In the genomic region with DNA sequence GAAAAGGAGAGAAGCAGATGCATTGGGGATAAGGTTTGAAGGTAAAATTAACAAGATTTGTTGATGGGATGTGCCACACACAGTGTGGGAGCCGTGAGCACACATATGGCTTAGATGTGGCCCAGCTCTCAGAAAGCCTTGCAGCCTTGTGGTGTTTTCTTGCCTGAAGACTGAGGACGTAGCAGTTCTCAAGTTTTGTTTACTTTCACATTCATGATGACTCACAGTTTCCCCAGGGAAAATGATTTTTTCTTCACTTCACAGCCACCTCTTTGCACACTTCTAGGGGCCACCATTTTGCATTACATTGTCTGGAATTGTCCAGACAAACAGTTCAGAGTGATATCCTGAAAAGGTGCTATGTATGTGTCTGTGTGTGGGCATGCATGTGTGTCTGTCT, we compare ENCODE assay signal across 7 cellular contexts.
A peak's percentile ranks its signal among the peaks of the same experiment; 100 is the strongest.
DNase-seq lines count a peak whose midpoint lies in the region; ATAC-seq and TF ChIP-seq lines count a peak whose summit lies in the region.

No MANE protein-coding gene starts in this region.

- peaks cover 0 to 3% (median under 1%) of the 10 kb centered on the region in 8 donors for H3K9me3 ChIP-seq in spleen

- no peak overlapping the region for H3K4me3 ChIP-seq in spleen

- intact Hi-C loops in spleen (cut with DNase I; ENCODE audit: low total_unique reads): no loop called here

- no peak overlapping the region for H3K27ac ChIP-seq in spleen

- TF ChIP-seq POLR2A in spleen (IDR thresholded peaks at IDR 0.05): no peak

- WGBS in spleen, 5 donors: 33 to 46% (median 42%) methylated on average over 2 of the region's 2 CpGs

- DNase-seq in OCI-M1 (lab: John Stamatoyannopoulos, UW) (peak; percentile 77), lung microvascular endothelial cell (ENCODE audit: low read depth in 2 of 2) (peak; percentile 0 to 80), hypothalamus (lab: John Stamatoyannopoulos, UW) (no peak), spleen (no peak), NCI-H1092 (lab: John Stamatoyannopoulos, UW) (no peak)

- peaks cover 0 to 6% (median 0%) of the 10 kb centered on the region in 6 donors for H3K4me1 ChIP-seq in spleen

- H3K36me3 ChIP-seq in spleen: no peaks in the 10 kb centered on the region

- no peaks in the 10 kb centered on the region for H3K27me3 ChIP-seq in spleen (replicated peaks in 1 of 7)

- no peak for TF ChIP-seq CTCF in spleen (IDR thresholded peaks at IDR 0.05 in 8 of 11, conservative IDR thresholded peaks at IDR 0.05 in 3 of 11)

- ATAC-seq in GM18909 (IDR thresholded peaks at IDR 0.05; ENCODE audit: poor library complexity, unreplicated experiment): peak; percentile 91
- ATAC-seq in HG02938 (IDR thresholded peaks at IDR 0.05; ENCODE audit: unreplicated experiment): peak; percentile 77

Comparison
In these comparisons a context has a peak if more than half of its experiments do, and no peak if none do; other contexts are left out.
1. DNase-seq: peak in OCI-M1 (single experiment) and lung microvascular endothelial cell (2 of 2); none in hypothalamus (0 of 51), spleen (single experiment) and NCI-H1092 (single experiment).